ENCODE assay signal across 16 cellular contexts in genomic region chr20:23356203-23356602, GRCh38. TPM values are rescaled to one million over a fixed set of nuclear protein-coding genes. Genes with fewer than 3 reads are reported as not detected.
A peak's percentile ranks its signal among the peaks of the same experiment; 100 is the strongest.
DNase-seq lines count a peak whose midpoint lies in the region; ATAC-seq and TF ChIP-seq lines count a peak whose summit lies in the region.
"Had no signal": no experiment of that assay in that cellular context is flagged by ENCODE, and none has a peak within 500 bp of the region (broad histone marks: within the 10 kb centered on the region; RNA-seq: fewer than 3 reads in every experiment).

No MANE protein-coding gene starts in this region.

- WGBS in thyroid gland, 2 donors: 79% methylated on average over 27 of the region's 27 CpGs

- peaks cover 3% of the 10 kb centered on the region for H3K36me3 Mint-ChIP-seq in T-cell
- peaks cover 0 to 4% (median 3%) of the 10 kb centered on the region in 3 donors for H3K36me3 Mint-ChIP-seq in immature natural killer cell
- no peaks in the 10 kb centered on the region for H3K36me3 Mint-ChIP-seq in osteocyte (ENCODE audit: unreplicated experiment)

- no peak for ATAC-seq in left ventricle myocardium superior
- ATAC-seq in T-cell (replicated peaks in 1 of 4): no peak
- ATAC-seq in GM19397 (IDR thresholded peaks at IDR 0.05; ENCODE audit: unreplicated experiment): no peak
- ATAC-seq: activated CD4-positive, alpha-beta T cell treated with anti-CD3 and anti-CD28 coated beads for 36 hours; activated T-cell treated with anti-CD3 and anti-CD28 coated beads, Interleukin-2, amount 50 U/mL, for 72 hours had no signal

- H3K9me3 Mint-ChIP-seq in T-cell (no peaks in the 10 kb centered on the region), immature natural killer cell (no peaks in the 10 kb centered on the region), osteocyte (ENCODE audit: unreplicated experiment) (no peaks in the 10 kb centered on the region)
- H3K9me3 Mint-ChIP-seq: activated T-cell treated with anti-CD3 and anti-CD28 coated beads, Interleukin-2, amount 50 U/mL, for 72 hours; dendritic cell treated with granulocyte-macrophage colony-stimulating factor and Interleukin-4, amounts not matched to agents 40 ng/mL and 50 ng/mL, for 4 days; T-helper 2 cell treated with Interferon-gamma antibody and Interleukin-4, amounts not matched to agents 5 μg/mL and 100 μg/mL, for 36 hours had no signal

- POLR2A ChIA-PET in T-cell (lab: Charles Lee): no interaction called here

- H3K9me3 ChIP-seq in HAP-1: no peaks in the 10 kb centered on the region
- H3K9me3 ChIP-seq in thyroid gland: no peaks in the 10 kb centered on the region
- H3K9me3 ChIP-seq: stomach had no signal

- H3K4me3 ChIP-seq in HAP-1 (no peak overlapping the region), thyroid gland (replicated peaks in 1 of 3) (no peak overlapping the region)
- H3K4me3 ChIP-seq: stomach had no signal

- H3K4me3 Mint-ChIP-seq in T-cell: peak overlapping the region in 2 of 3 donors; percentile 9 to 97
- H3K4me3 Mint-ChIP-seq in immature natural killer cell: no peak overlapping the region
- no peak overlapping the region for H3K4me3 Mint-ChIP-seq in osteocyte (ENCODE audit: unreplicated experiment)
- H3K4me3 Mint-ChIP-seq: dendritic cell treated with granulocyte-macrophage colony-stimulating factor and Interleukin-4, amounts not matched to agents 40 ng/mL and 50 ng/mL, for 4 days had no signal

- H3K36me3 ChIP-seq in HAP-1 (replicated peaks) (peaks cover 21% of the 10 kb centered on the region), thyroid gland (peaks cover 0 to 5% of the 10 kb centered on the region in 2 donors)

- CTCF ChIA-PET in T-cell (lab: Charles Lee): interaction anchor here in 1 of 2 donors (0.6 kb wide), 1 partner anchor 87 kb away, joined by 8 read pairs; no protein-coding TSS in a partner anchor

- H3K27me3 Mint-ChIP-seq in T-cell: no peaks in the 10 kb centered on the region
- peaks cover 9 to 16% (median 13%) of the 10 kb centered on the region in 3 donors for H3K27me3 Mint-ChIP-seq in immature natural killer cell (ENCODE audit: low read depth in 3 of 3)
- no peaks in the 10 kb centered on the region for H3K27me3 Mint-ChIP-seq in osteocyte (ENCODE audit: unreplicated experiment)
- H3K27me3 Mint-ChIP-seq: activated CD4-positive, alpha-beta T cell treated with anti-CD3 and anti-CD28 coated beads for 36 hours; dendritic cell treated with granulocyte-macrophage colony-stimulating factor and Interleukin-4, amounts not matched to agents 40 ng/mL and 50 ng/mL, for 4 days had no signal

- H3K27ac Mint-ChIP-seq in T-cell (peak overlapping the region in 1 of 2 donors; percentile 11), immature natural killer cell (peak overlapping the region in 5 of 6 donors; percentile 34 to 98 (median 82)), osteocyte (ENCODE audit: unreplicated experiment) (no peak overlapping the region)
- H3K27ac Mint-ChIP-seq: activated CD4-positive, alpha-beta T cell treated with anti-CD3 and anti-CD28 coated beads for 36 hours had no signal

- TF ChIP-seq POLR2A in thyroid gland (IDR thresholded peaks at IDR 0.05): no peak

- H3K27me3 ChIP-seq in HAP-1 (ENCODE audit: low read depth): no peaks in the 10 kb centered on the region
- H3K27me3 ChIP-seq in thyroid gland: no peaks in the 10 kb centered on the region
- H3K27me3 ChIP-seq: stomach had no signal

- peaks cover 36 to 45% (median 40%) of the 10 kb centered on the region in 3 donors for H3K4me1 Mint-ChIP-seq in T-cell
- peaks cover 32 to 43% of the 10 kb centered on the region in 2 donors for H3K4me1 Mint-ChIP-seq in immature natural killer cell
- H3K4me1 Mint-ChIP-seq in osteocyte (ENCODE audit: unreplicated experiment): peaks cover 33% of the 10 kb centered on the region

- in situ Hi-C loops in HAP-1 (cut with MboI; ENCODE audit: low sequenced_read_pairs): loop anchor here (25.0 kb wide), 1 partner anchor 1844 kb away; the partner anchor contains the start of gene NKX2-2

- no peak for TF ChIP-seq CTCF in osteocyte (IDR thresholded peaks at IDR 0.05)
- TF ChIP-seq CTCF in thyroid gland (IDR thresholded peaks at IDR 0.05): no peak

- intact Hi-C loops in left ventricle myocardium superior (cut with micrococcal nuclease): no loop called here
- intact Hi-C loops in cardiac septum (cut with DNase I): loop anchor here (10.0 kb wide), 1 partner anchor 1699 kb away; the partner anchor contains the start of gene ACSS1
- intact Hi-C loops in thyroid gland (cut with DNase I): no loop called here

- H3K4me1 ChIP-seq in HAP-1: peaks cover 13% of the 10 kb centered on the region
- peaks cover 28 to 31% of the 10 kb centered on the region in 2 donors for H3K4me1 ChIP-seq in thyroid gland

- no peak overlapping the region for H3K27ac ChIP-seq in thyroid gland

- peak; percentile 36 for DNase-seq in left ventricle myocardium superior
- no peak for DNase-seq in cardiac septum (ENCODE audit: low spot score)
- no peak for DNase-seq in T-cell
- DNase-seq in immature natural killer cell: no peak
- DNase-seq in HAP-1 (ENCODE audit: low spot score in 2 of 2): no peak
- no peak for DNase-seq in osteocyte (ENCODE audit: extremely low spot score, unreplicated experiment)
- no peak for DNase-seq in thyroid gland
- DNase-seq: activated CD4-positive, alpha-beta T cell treated with anti-CD3 and anti-CD28 coated beads for 36 hours; activated T-cell treated with anti-CD3 and anti-CD28 coated beads, Interleukin-2, amount 50 U/mL, for 72 hours; hypothalamus; NCI-H187 treated with DMSO at 0.1 percent for 48 hours; small intestine; stomach had no signal

RNA-seq across cellular contexts. Expression of gene NXT1, which starts 5.6 kb away (rescaled TPM):
- total RNA-seq in left ventricle myocardium superior (6.0 TPM), cardiac septum (10.6 TPM), T-cell (10 to 100 TPM; 22.1 to 60.0 (median 24.4) TPM), osteocyte (12.4 and 14.0 TPM in 2 replicates), thyroid gland (10 to 100 TPM; 27.2 to 50.8 (median 37.2) TPM)
- 100 to 1,000 TPM in 1 of 3 donors, 10 to 100 TPM in 2; 60.3 to 129 (median 94.2) TPM for polyA plus RNA-seq in immature natural killer cell

RNA-seq across cellular contexts. Expression of gene GZF1, which starts 5.8 kb away (rescaled TPM):
- total RNA-seq in left ventricle myocardium superior: 26.7 TPM
- total RNA-seq in cardiac septum: 25.7 TPM
- 10 to 100 TPM; 10.2 to 35.1 (median 13.1) TPM for total RNA-seq in T-cell
- polyA plus RNA-seq in immature natural killer cell: 1 to 10 TPM; 3.5 to 7.0 (median 5.5) TPM
- total RNA-seq in osteocyte: 14.4 and 16.8 TPM in 2 replicates
- 10 to 100 TPM; 13.8 to 29.0 (median 15.4) TPM for total RNA-seq in thyroid gland

Comparison
In these comparisons a context has a peak if more than half of its experiments do, and no peak if none do; other contexts are left out.
1. H3K4me3 Mint-ChIP-seq: peak in T-cell (2 of 3); none in immature natural killer cell (0 of 5) and osteocyte (single experiment).